In genomic region chr10:43361532-43362190, GRCh38 we compare ENCODE assay signal across 8 cellular contexts. TPM values are rescaled to one million over a fixed set of nuclear protein-coding genes. Genes with fewer than 3 reads are reported as not detected.
DNase-seq lines count a peak whose midpoint lies in the region; ATAC-seq and TF ChIP-seq lines count a peak whose summit lies in the region.

No MANE protein-coding gene starts in this region.

- H3K4me3 ChIP-seq in AG10803 (ENCODE audit: low read length) (peak overlapping the region; percentile 44), colonic mucosa (peak overlapping the region; percentile 51)

- no peaks in the 10 kb centered on the region for H3K36me3 ChIP-seq in colonic mucosa

- no peaks in the 10 kb centered on the region for H3K9me3 ChIP-seq in colonic mucosa

- H3K4me1 Mint-ChIP-seq in IgD-negative memory B cell (peaks cover 8 to 18% (median 15%) of the 10 kb centered on the region in 3 donors), nephron (peaks cover 4% of the 10 kb centered on the region)

- DNase-seq in AG10803 (ENCODE audit: low read depth) (no peak), colonic mucosa (no peak), kidney tubule cell (ENCODE audit: low spot score) (no peak), NCI-H146 treated with DMSO at 0.1 percent for 48 hours (lab: John Stamatoyannopoulos, UW; ENCODE audit: unreplicated experiment) (no peak), GM10266 (ENCODE audit: extremely low spot score) (no peak)

- no peaks in the 10 kb centered on the region for H3K9me3 Mint-ChIP-seq in IgD-negative memory B cell
- no peaks in the 10 kb centered on the region for H3K9me3 Mint-ChIP-seq in nephron

- intact Hi-C loops in colonic mucosa (cut with DNase I), result no loop called here

- peak overlapping the region; percentile 48 to 78 for H3K9ac ChIP-seq in colonic mucosa (ENCODE audit: low read depth in 2 of 2, low read length in 2 of 2)

- H3K27ac Mint-ChIP-seq in IgD-negative memory B cell (peak overlapping the region; percentile 61 to 97 (median 95)), nephron (peak overlapping the region; percentile 71 to 89 (median 78))

- H3K4me3 Mint-ChIP-seq in IgD-negative memory B cell (peak overlapping the region; percentile 84 to 98 (median 98)), nephron (peak overlapping the region; percentile 86 to 94 (median 90))

- H3K27ac ChIP-seq in colonic mucosa, result peak overlapping the region; percentile 64

- no peaks in the 10 kb centered on the region for H3K4me1 ChIP-seq in colonic mucosa

- H3K36me3 Mint-ChIP-seq in IgD-negative memory B cell (no peaks in the 10 kb centered on the region), nephron (ENCODE audit: low read depth) (no peaks in the 10 kb centered on the region)

- TF ChIP-seq CTCF in AG10803 (conservative IDR thresholded peaks at IDR 0.05; ENCODE audit: low read length), result no peak
- no peak for TF ChIP-seq CTCF in colonic mucosa (IDR thresholded peaks at IDR 0.05)
- no peak for TF ChIP-seq CTCF in nephron (IDR thresholded peaks at IDR 0.05; ENCODE audit: unreplicated experiment in 3 of 3)
- no peak for TF ChIP-seq CTCF in GM10266 (IDR thresholded peaks at IDR 0.05; ENCODE audit: control insufficient read depth, insufficient read depth, low read depth, missing control alignments)

- no peak for ATAC-seq in HG03159 (IDR thresholded peaks at IDR 0.05; ENCODE audit: unreplicated experiment)

- H3K27me3 Mint-ChIP-seq in IgD-negative memory B cell, result no peaks in the 10 kb centered on the region
- H3K27me3 Mint-ChIP-seq in nephron (ENCODE audit: low read depth), result peaks cover 4% of the 10 kb centered on the region

- no peaks in the 10 kb centered on the region for H3K27me3 ChIP-seq in colonic mucosa

RNA-seq across cellular contexts. Expression of gene FXYD4, which starts 9.8 kb away (rescaled TPM):
- not detected for polyA plus RNA-seq in IgD-negative memory B cell
- total RNA-seq in colonic mucosa, result under 1 TPM in 1 of 2 donors, not detected in 1; 0.98 TPM

RNA-seq across cellular contexts. Expression of gene HNRNPF, which starts 47.3 kb away (rescaled TPM):
- polyA plus RNA-seq in IgD-negative memory B cell, result 242 TPM
- 100 to 1,000 TPM; 250 to 394 TPM for total RNA-seq in colonic mucosa
